In the genomic region with DNA sequence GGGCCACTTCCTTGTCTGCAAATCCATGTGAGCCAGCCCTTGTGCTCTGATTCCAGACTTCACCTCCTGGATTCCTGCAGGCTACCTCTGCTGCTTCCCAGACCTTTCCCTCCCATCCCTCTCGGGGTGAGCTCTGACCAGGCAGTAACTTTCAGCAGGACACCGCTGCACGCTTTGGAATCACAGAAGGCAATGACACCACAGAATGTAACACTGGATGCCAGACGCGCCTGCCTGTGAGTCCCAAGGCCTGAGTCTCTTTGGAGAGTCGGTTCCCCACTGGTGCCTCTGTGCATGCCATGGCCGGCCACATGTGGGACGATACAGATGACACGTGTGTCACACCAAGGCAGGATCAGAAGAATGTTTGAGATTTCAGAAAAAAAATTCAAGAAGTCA, we compare ENCODE assay signal across 1 cellular context.
TF ChIP-seq lines count a peak whose summit lies in the region.

No MANE protein-coding gene starts in this region.

TF ChIP-seq in A549, 52 proteins besides CTCF, POLR2A, EP300 and RAD21 (continued from another document):
- TF ChIP-seq, protein P1, sequence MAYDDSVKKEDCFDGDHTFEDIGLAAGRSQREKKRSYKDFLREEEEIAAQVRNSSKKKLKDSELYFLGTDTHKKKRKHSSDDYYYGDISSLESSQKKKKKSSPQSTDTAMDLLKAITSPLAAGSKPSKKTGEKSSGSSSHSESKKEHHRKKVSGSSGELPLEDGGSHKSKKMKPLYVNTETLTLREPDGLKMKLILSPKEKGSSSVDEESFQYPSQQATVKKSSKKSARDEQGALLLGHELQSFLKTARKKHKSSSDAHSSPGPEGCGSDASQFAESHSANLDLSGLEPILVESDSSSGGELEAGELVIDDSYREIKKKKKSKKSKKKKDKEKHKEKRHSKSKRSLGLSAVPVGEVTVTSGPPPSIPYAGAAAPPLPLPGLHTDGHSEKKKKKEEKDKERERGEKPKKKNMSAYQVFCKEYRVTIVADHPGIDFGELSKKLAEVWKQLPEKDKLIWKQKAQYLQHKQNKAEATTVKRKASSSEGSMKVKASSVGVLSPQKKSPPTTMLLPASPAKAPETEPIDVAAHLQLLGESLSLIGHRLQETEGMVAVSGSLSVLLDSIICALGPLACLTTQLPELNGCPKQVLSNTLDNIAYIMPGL (CRISPR knock-in tag; IDR thresholded peaks at IDR 0.05; ENCODE audit: borderline replicate concordance), result no peak
- TF ChIP-seq CHD4 (IDR thresholded peaks at IDR 0.05; ENCODE audit: borderline replicate concordance), result no peak
